ENCODE assay signal across 17 cellular contexts in the genomic region with DNA sequence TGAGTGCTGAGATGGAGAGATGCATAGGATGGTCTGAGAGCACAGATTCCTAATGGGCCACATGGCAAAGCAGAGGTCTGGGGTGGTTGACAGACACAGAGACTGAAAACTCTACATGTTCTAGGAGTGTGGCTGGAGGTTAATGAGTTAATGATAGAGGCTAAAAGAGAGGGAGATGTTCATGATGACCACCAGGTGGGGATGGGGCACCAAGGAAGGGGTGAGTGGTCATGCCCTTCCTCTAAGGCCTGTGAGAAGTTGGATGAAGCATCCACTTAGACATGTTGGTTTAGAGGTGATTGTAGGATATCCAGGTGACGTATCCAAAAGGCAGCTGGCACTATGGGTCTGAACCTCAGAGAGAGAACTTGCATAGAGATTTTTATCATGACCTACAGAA.
DNase-seq lines count a peak whose midpoint lies in the region; ATAC-seq and TF ChIP-seq lines count a peak whose summit lies in the region.
"Had no signal": no experiment of that assay in that cellular context is flagged by ENCODE, and none has a peak within 500 bp of the region (broad histone marks: within the 10 kb centered on the region; RNA-seq: fewer than 3 reads in every experiment).

No MANE protein-coding gene starts in this region.

- POLR2A ChIA-PET in HEK293 (lab: Yijun Ruan, JAX), result no interaction called here

- WGBS in gastroesophageal sphincter (ENCODE audit: low coverage in 1 of 2), 2 donors, result 90% methylated on average over 1 of the region's 1 CpG; no CpG with 5 or more reads in 1 of the 2 donors

- peak overlapping the region; percentile 90 for H3K27ac Mint-ChIP-seq in mesothelial cell of epicardium
- H3K27ac Mint-ChIP-seq: activated CD4-positive, alpha-beta memory T cell treated with anti-CD3 and anti-CD28 coated beads for 36 hours; activated naive CD4-positive, alpha-beta T cell treated with anti-CD3 and anti-CD28 coated beads, Interleukin-2, amount 50 U/mL, for 24 hours; activated T-cell treated with anti-CD3 and anti-CD28 coated beads, Interleukin-2, amount 50 U/mL, for 24 hours had no signal

- no peaks in the 10 kb centered on the region for H3K27me3 Mint-ChIP-seq in mesothelial cell of epicardium (ENCODE audit: low read depth)

- H3K9me3 Mint-ChIP-seq in mesothelial cell of epicardium, result no peaks in the 10 kb centered on the region
- H3K9me3 Mint-ChIP-seq: activated CD4-positive, alpha-beta memory T cell treated with anti-CD3 and anti-CD28 coated beads for 36 hours; activated naive CD4-positive, alpha-beta T cell treated with anti-CD3 and anti-CD28 coated beads, Interleukin-2, amount 50 U/mL, for 24 hours; activated T-cell treated with anti-CD3 and anti-CD28 coated beads, Interleukin-2, amount 50 U/mL, for 24 hours had no signal

- peaks cover 0 to under 1% of the 10 kb centered on the region in 2 experiments; a peak in 1 of 3 replicates for H3K36me3 ChIP-seq in HEK293 (ENCODE audit: control insufficient read depth in 2 of 2, insufficient read depth in 1 of 2, low read length in 2 of 2)
- H3K36me3 ChIP-seq in WERI-Rb-1, result no peaks in the 10 kb centered on the region
- H3K36me3 ChIP-seq in gastroesophageal sphincter, result no peaks in the 10 kb centered on the region
- H3K36me3 ChIP-seq: gastrocnemius medialis had no signal

- TF ChIP-seq EP300 in gastroesophageal sphincter (IDR thresholded peaks at IDR 0.05), result no peak

- CTCF ChIA-PET in HEK293 (lab: Yijun Ruan, JAX), result no interaction called here

- H3K27ac ChIP-seq in HEK293 (ENCODE audit: extremely low read depth, low read depth, low read length), result no peak overlapping the region
- no peak overlapping the region for H3K27ac ChIP-seq in WERI-Rb-1
- no peak overlapping the region for H3K27ac ChIP-seq in gastroesophageal sphincter
- H3K27ac ChIP-seq: gastrocnemius medialis had no signal

- peaks cover 10% of the 10 kb centered on the region for H3K36me3 Mint-ChIP-seq in mesothelial cell of epicardium
- H3K36me3 Mint-ChIP-seq: activated CD4-positive, alpha-beta memory T cell treated with anti-CD3 and anti-CD28 coated beads for 36 hours; activated naive CD4-positive, alpha-beta T cell treated with anti-CD3 and anti-CD28 coated beads, Interleukin-2, amount 50 U/mL, for 24 hours had no signal

- TF ChIP-seq CTCF in HEK293 (tag by site-specific recombination; IDR thresholded peaks at IDR 0.05) (0 out of 2 replicates have a peak, but pooled peaks have one; percentile 28), WERI-Rb-1 (IDR thresholded peaks at IDR 0.05; ENCODE audit: low read depth, low read length) (peak; percentile 27; the same call in 1 of the 2 replicates), mesothelial cell of epicardium (IDR thresholded peaks at IDR 0.05; ENCODE audit: unreplicated experiment) (no peak), gastroesophageal sphincter (IDR thresholded peaks at IDR 0.05) (no peak)

- DNase-seq in Daoy (ENCODE audit: low read depth) (peak; percentile 11), WERI-Rb-1 (peak; percentile 27), mesothelial cell of epicardium (ENCODE audit: low spot score in 2 of 2, unreplicated experiment in 2 of 2) (no peak), NCI-H1694 (lab: John Stamatoyannopoulos, UW) (no peak)
- DNase-seq in stimulated activated CD8-positive, alpha-beta memory T cell treated with anti-CD3 and anti-CD28 coated beads, Interleukin-4, amount 100 ng/mL, for 48 hours, result no peak
- DNase-seq: activated CD4-positive, alpha-beta memory T cell treated with anti-CD3 and anti-CD28 coated beads for 36 hours; activated T-cell treated with anti-CD3 and anti-CD28 coated beads, Interleukin-2, amount 50 U/mL, for 24 hours; cortex of kidney; gastrocnemius medialis; NCI-H187 treated with DMSO at 0.1 percent for 48 hours; NCI-H524 treated with DMSO at 0.1 percent for 48 hours; right cardiac atrium; RPMI8226; substantia nigra had no signal

- H3K4me1 ChIP-seq in HEK293 (ENCODE audit: control insufficient read depth, insufficient read depth, low read length), result no peaks in the 10 kb centered on the region
- H3K4me1 ChIP-seq in gastroesophageal sphincter, result no peaks in the 10 kb centered on the region
- H3K4me1 ChIP-seq: gastrocnemius medialis had no signal

- no peak overlapping the region for H3K4me3 Mint-ChIP-seq in mesothelial cell of epicardium
- H3K4me3 Mint-ChIP-seq: activated CD4-positive, alpha-beta memory T cell treated with anti-CD3 and anti-CD28 coated beads for 36 hours; activated naive CD4-positive, alpha-beta T cell treated with anti-CD3 and anti-CD28 coated beads, Interleukin-2, amount 50 U/mL, for 24 hours; activated T-cell treated with anti-CD3 and anti-CD28 coated beads, Interleukin-2, amount 50 U/mL, for 24 hours had no signal

- peaks cover 11% of the 10 kb centered on the region for H3K27me3 ChIP-seq in WERI-Rb-1 (ENCODE audit: insufficient read depth, low read depth, severe bottlenecking)
- no peaks in the 10 kb centered on the region for H3K27me3 ChIP-seq in gastroesophageal sphincter
- H3K27me3 ChIP-seq: gastrocnemius medialis had no signal

- H3K4me3 ChIP-seq in HEK293 (ENCODE audit: low read depth, low read length) (no peak overlapping the region), WERI-Rb-1 (ENCODE audit: low read depth, low read length) (no peak overlapping the region), gastroesophageal sphincter (no peak overlapping the region)
- H3K4me3 ChIP-seq: gastrocnemius medialis had no signal

- no peak for TF ChIP-seq POLR2A in gastroesophageal sphincter (IDR thresholded peaks at IDR 0.05)

- H3K4me1 Mint-ChIP-seq in mesothelial cell of epicardium, result peaks cover 23% of the 10 kb centered on the region
- H3K4me1 Mint-ChIP-seq: activated naive CD4-positive, alpha-beta T cell treated with anti-CD3 and anti-CD28 coated beads, Interleukin-2, amount 50 U/mL, for 24 hours had no signal

- no peak for ATAC-seq in gastroesophageal sphincter
- ATAC-seq: gastrocnemius medialis, right cardiac atrium had no signal

- H3K9me3 ChIP-seq in HEK293 (ENCODE audit: control insufficient read depth, insufficient read depth, low read depth, low read length), result no peaks in the 10 kb centered on the region
- H3K9me3 ChIP-seq in WERI-Rb-1 (ENCODE audit: severe bottlenecking), result no peaks in the 10 kb centered on the region
- H3K9me3 ChIP-seq in gastroesophageal sphincter, result no peaks in the 10 kb centered on the region
- H3K9me3 ChIP-seq: gastrocnemius medialis had no signal

TF ChIP-seq in HEK293, 187 proteins besides CTCF, POLR2A, EP300 and RAD21:
- TF ChIP-seq ZNF654 (tag by site-specific recombination; IDR thresholded peaks at IDR 0.05; ENCODE audit: low read depth) (peak; percentile 16; the same call in 1 of the 2 replicates), ZNF148 (tag by site-specific recombination; IDR thresholded peaks at IDR 0.05; ENCODE audit: borderline replicate concordance) (no peak)

Comparison
In these comparisons a context has a peak if more than half of its experiments do, and no peak if none do; other contexts are left out.
1. DNase-seq: peak in Daoy (single experiment) and WERI-Rb-1 (single experiment); none in mesothelial cell of epicardium (0 of 2), stimulated activated CD8-positive, alpha-beta memory T cell treated with anti-CD3 and anti-CD28 coated beads, Interleukin-4, amount 100 ng/mL, for 48 hours (single experiment) and NCI-H1694 (single experiment).
2. CTCF ChIP-seq: peak in HEK293 (single experiment) and WERI-Rb-1 (single experiment); none in mesothelial cell of epicardium (single experiment) and gastroesophageal sphincter (0 of 4).